Comparison of ENCODE assay signal across 11 cellular contexts in genomic region chr2:66443183-66443976, GRCh38. TPM values are rescaled to one million over a fixed set of nuclear protein-coding genes. Genes with fewer than 3 reads are reported as not detected.
DNase-seq lines count a peak whose midpoint lies in the region; ATAC-seq, FAIRE-seq and TF ChIP-seq lines count a peak whose summit lies in the region.
"Had no signal": no experiment of that assay in that cellular context is flagged by ENCODE, and none has a peak within 500 bp of the region (broad histone marks: within the 10 kb centered on the region; RNA-seq: fewer than 3 reads in every experiment).

No MANE protein-coding gene starts in this region.

- no peak for TF ChIP-seq RAD21 in HepG2 (CRISPR knock-in tag; IDR thresholded peaks at IDR 0.05)

- no peaks in the 10 kb centered on the region for H4K20me1 ChIP-seq in HepG2 (ENCODE audit: insufficient read depth, low read length)
- H4K20me1 ChIP-seq in PC-3 (ENCODE audit: low read length): no peaks in the 10 kb centered on the region

- no peak for TF ChIP-seq CTCF in right lobe of liver (IDR thresholded peaks at IDR 0.05)
- TF ChIP-seq CTCF in HepG2 (CRISPR knock-in tag; IDR thresholded peaks at IDR 0.05): no peak
- TF ChIP-seq CTCF in right atrium auricular region (IDR thresholded peaks at IDR 0.05): no peak
- TF ChIP-seq CTCF in PC-3 (conservative IDR thresholded peaks at IDR 0.05; ENCODE audit: low read depth, low read length): no peak

- TF ChIP-seq POLR2A in right lobe of liver (IDR thresholded peaks at IDR 0.05) (no peak), HepG2 (IDR thresholded peaks at IDR 0.05; ENCODE audit: insufficient read depth in 1 of 2, low read depth in 2 of 2, low read length in 2 of 2) (no peak)

- H3K36me3 ChIP-seq in right lobe of liver: no peaks in the 10 kb centered on the region
- no peaks in the 10 kb centered on the region; a peak in 1 of 5 replicates for H3K36me3 ChIP-seq in HepG2 (replicated peaks in 1 of 2; ENCODE audit: control insufficient read depth in 1 of 2, insufficient read depth in 2 of 2, low read length in 2 of 2)
- no peaks in the 10 kb centered on the region for H3K36me3 ChIP-seq in right atrium auricular region
- H3K36me3 ChIP-seq in PC-3 (ENCODE audit: low read depth, low read length): no peaks in the 10 kb centered on the region

- BruUV-seq in HepG2 (replicated peaks; lab: Mats Ljungman, UMichigan): no TSS peak
- no TSS peak for BruUV-seq in PC-3 (replicated peaks; lab: Mats Ljungman, UMichigan)

- H3K9me2 ChIP-seq in PC-3 (replicated peaks; ENCODE audit: low read length): no peaks in the 10 kb centered on the region

- no peak for FAIRE-seq in HepG2 (lab: Jason Lieb, UNC)

- H3K9ac ChIP-seq in HepG2 (ENCODE audit: insufficient read depth, low read depth, low read length): no peak overlapping the region
- H3K9ac ChIP-seq in PC-3 (ENCODE audit: low read length): no peak overlapping the region

- peak in 1 of 4 donors; percentile 28 for ATAC-seq in right lobe of liver
- ATAC-seq in HepG2: no peak
- no peak for ATAC-seq in PC-3
- ATAC-seq in HG03135 (IDR thresholded peaks at IDR 0.05; ENCODE audit: unreplicated experiment): no peak
- ATAC-seq: activated CD8-positive, alpha-beta T cell treated with anti-CD3 and anti-CD28 coated beads, Interleukin-2, amount 10 ng/mL, durations not matched to agents 7 days and 5 days had no signal

- H3K9me3 ChIP-seq in right lobe of liver (no peaks in the 10 kb centered on the region), HepG2 (ENCODE audit: low read length) (no peaks in the 10 kb centered on the region), right atrium auricular region (no peaks in the 10 kb centered on the region), PC-3 (ENCODE audit: low read length) (no peaks in the 10 kb centered on the region)

- H3K4me1 ChIP-seq in right lobe of liver: no peaks in the 10 kb centered on the region
- H3K4me1 ChIP-seq in HepG2 (ENCODE audit: insufficient read depth, low read length): no peaks in the 10 kb centered on the region
- peaks cover 0 to 29% of the 10 kb centered on the region in 2 donors for H3K4me1 ChIP-seq in right atrium auricular region
- H3K4me1 ChIP-seq in PC-3 (ENCODE audit: insufficient read depth, low read length): no peaks in the 10 kb centered on the region

- no peak overlapping the region for H3K4me2 ChIP-seq in HepG2 (ENCODE audit: low read depth, low read length)
- H3K4me2 ChIP-seq in PC-3 (ENCODE audit: low read length): no peak overlapping the region

- H3F3A ChIP-seq in PC-3 (ENCODE audit: low read length, unreplicated experiment): no peaks in the 10 kb centered on the region

- intact Hi-C loops in right lobe of liver (cut with DNase I): no loop called here
- intact Hi-C loops in HepG2 (cut with micrococcal nuclease; ENCODE audit: unreplicated experiment): no loop called here
- intact Hi-C loops in PC-3 (cut with micrococcal nuclease): no loop called here

- H3K79me2 ChIP-seq in HepG2 (ENCODE audit: insufficient read depth, low read length): no peaks in the 10 kb centered on the region
- no peaks in the 10 kb centered on the region for H3K79me2 ChIP-seq in PC-3 (ENCODE audit: low read length)

- H3K27me3 ChIP-seq in right lobe of liver: no peaks in the 10 kb centered on the region
- H3K27me3 ChIP-seq in HepG2 (ENCODE audit: control insufficient read depth in 1 of 2, insufficient read depth in 2 of 2, low read length in 2 of 2): no peaks in the 10 kb centered on the region
- H3K27me3 ChIP-seq in right atrium auricular region: no peaks in the 10 kb centered on the region
- no peaks in the 10 kb centered on the region for H3K27me3 ChIP-seq in PC-3 (ENCODE audit: low read length)

- in situ Hi-C loops in HepG2 (cut with HindIII; ENCODE audit: extremely low pct_ligation_motif_present, low pct_unique_long_range_greater_than_20kb): loop anchor here (25.0 kb wide), 4 partner anchors 769 to 1594 kb away; no protein-coding TSS in a partner anchor

- POLR2A ChIA-PET in HepG2 (lab: Yijun Ruan, JAX) (no interaction called here), PC-3 (lab: Charles Lee; ENCODE audit: unreplicated experiment) (no interaction called here)

- CTCF ChIA-PET in HepG2 (lab: Yijun Ruan, JAX; ENCODE audit: low intra/inter-chr PET ratio, low total read pairs) (no interaction called here), PC-3 (lab: Charles Lee) (no interaction called here)

- H3K4me3 ChIP-seq in right lobe of liver (no peak overlapping the region), HepG2 (replicated peaks in 1 of 3; ENCODE audit: insufficient read depth in 1 of 3, low read depth in 2 of 3, low read length in 3 of 3) (no peak overlapping the region), right atrium auricular region (peak overlapping the region; percentile 18 to 44), PC-3 (ENCODE audit: low read length) (no peak overlapping the region)

- DNase-seq in right lobe of liver: no peak
- DNase-seq in HepG2 (ENCODE audit: low spot score): no peak
- no peak for DNase-seq in right atrium auricular region (ENCODE audit: low spot score)
- peak; percentile 56 for DNase-seq in pons (ENCODE audit: low spot score)
- no peak for DNase-seq in hypothalamus (lab: John Stamatoyannopoulos, UW)
- DNase-seq in PC-3: no peak
- no peak for DNase-seq in activated CD4-positive, alpha-beta T cell treated with anti-CD3 and anti-CD28 coated beads for 4 hours
- DNase-seq: activated CD8-positive, alpha-beta T cell treated with anti-CD3 and anti-CD28 coated beads, Interleukin-2, amount 10 ng/mL, durations not matched to agents 7 days and 5 days; DMS79; T-helper 1 cell had no signal

- TF ChIP-seq EP300 in HepG2 (IDR thresholded peaks at IDR 0.05; ENCODE audit: low read depth in 2 of 2, low read length in 2 of 2) (no peak), HepG2 (CRISPR knock-in tag; IDR thresholded peaks at IDR 0.05; ENCODE audit: borderline replicate concordance) (no peak)

- WGBS in right lobe of liver (ENCODE audit: insufficient coverage, low coverage, low lambda C conversion rate, missing lambda C conversion rate): 56% methylated on average over 17 of the region's 17 CpGs
- WGBS in HepG2 (ENCODE audit: low lambda C conversion rate): 84% methylated on average over 17 of the region's 17 CpGs

- H3K27ac ChIP-seq in right lobe of liver (peak overlapping the region; percentile 40 to 81 (median 42)), HepG2 (ENCODE audit: extremely low read length, insufficient read depth, low read length) (no peak overlapping the region), right atrium auricular region (peak overlapping the region; percentile 76 to 87), PC-3 (ENCODE audit: low read length) (no peak overlapping the region)

- H2AFZ ChIP-seq in HepG2 (ENCODE audit: low read length) (no peak overlapping the region), PC-3 (ENCODE audit: low read length) (no peak overlapping the region)

TF ChIP-seq in HepG2, 621 proteins besides CTCF, POLR2A, EP300 and RAD21 (continues in another document):
- TF ChIP-seq HNRNPL (IDR thresholded peaks at IDR 0.05; ENCODE audit: low read depth, low read length): no peak
- no peak for TF ChIP-seq HOXA5 (CRISPR knock-in tag; IDR thresholded peaks at IDR 0.05)

RNA-seq across cellular contexts. Expression of gene MEIS1, which starts 8.5 kb away (rescaled TPM):
- total RNA-seq in right lobe of liver (1 to 10 TPM; 3.1 to 8.8 (median 4.2) TPM), HepG2 (2016; rRNA removed; fragmentation: Illumina TruSeq; extraction: Trizol) (4.5 and 6.0 TPM in 2 replicates), right atrium auricular region (10 to 100 TPM; 13.6 to 16.7 TPM), PC-3 (2014; rRNA removed) (4.1 and 5.9 TPM in 2 replicates)
- total RNA-seq in HepG2 (2016; cell fraction: cytosol; rRNA removed; fragmentation: Illumina TruSeq; extraction: Trizol; ENCODE audit: low read depth): 0.88 and 1.3 TPM in 2 replicates
- total RNA-seq in HepG2 (2016; cell fraction: insoluble cytoplasmic fraction; rRNA removed; fragmentation: Illumina TruSeq; extraction: Trizol): 4.4 and 6.6 TPM in 2 replicates
- 2.1 and 4.3 TPM in 2 replicates for total RNA-seq in HepG2 (2016; cell fraction: membrane; rRNA removed; fragmentation: Illumina TruSeq; extraction: Trizol)
- total RNA-seq in HepG2 (2016; cell fraction: nucleus; rRNA removed; fragmentation: Illumina TruSeq; extraction: Trizol): 11.1 and 12.8 TPM in 2 replicates
- 2.6 and 3.8 TPM in 2 replicates for polyA plus RNA-seq in HepG2 (2011; rRNA removed)
- 1.2 and 2.1 TPM in 2 replicates for polyA plus RNA-seq in HepG2 (2011; cell fraction: cytosol; rRNA removed)
- 3.6 and 3.7 TPM in 2 replicates for polyA plus RNA-seq in HepG2 (2011; cell fraction: nucleus; rRNA removed)
- 1.7 and 2.9 TPM in 2 replicates for polyA plus RNA-seq in HepG2 (2012)
- polyA plus RNA-seq in HepG2 (2016; cell fraction: cytosol; fragmentation: Illumina TruSeq; extraction: Trizol; ENCODE audit: low read depth): 0.16 and 0.49 TPM in 2 replicates
- 4.1 and 4.2 TPM in 2 replicates for polyA plus RNA-seq in HepG2 (2016; cell fraction: insoluble cytoplasmic fraction; fragmentation: Illumina TruSeq; extraction: Trizol; ENCODE audit: low read depth)
- 1.0 and 1.1 TPM in 2 replicates for polyA plus RNA-seq in HepG2 (2016; cell fraction: membrane; fragmentation: Illumina TruSeq; extraction: Trizol; ENCODE audit: low read depth)
- polyA plus RNA-seq in HepG2 (2016; cell fraction: nucleus; fragmentation: Illumina TruSeq; extraction: Trizol; ENCODE audit: insufficient read depth, low read depth): 4.8 and 9.7 TPM in 2 replicates
- polyA minus RNA-seq in HepG2 (2011; rRNA and poly(A)+ RNA removed; ENCODE audit: low replicate concordance): 6.9 and 19.7 TPM in 2 replicates
- 4.3 and 5.7 TPM in 2 replicates for polyA minus RNA-seq in HepG2 (2011; cell fraction: cytosol; rRNA and poly(A)+ RNA removed)
- 19.1 and 25.4 TPM in 2 replicates for polyA minus RNA-seq in HepG2 (2011; cell fraction: nucleus; rRNA and poly(A)+ RNA removed)
- total RNA-seq: activated CD8-positive, alpha-beta T cell treated with anti-CD3 and anti-CD28 coated beads, Interleukin-2, amount 10 ng/mL, durations not matched to agents 7 days and 5 days had no signal

Comparison
In these comparisons a context has a peak if more than half of its experiments do, and no peak if none do; other contexts are left out.
1. H3K27ac ChIP-seq: peak in right lobe of liver (3 of 3) and right atrium auricular region (2 of 2); none in HepG2 (single experiment) and PC-3 (single experiment).
2. H3K4me3 ChIP-seq: peak in right atrium auricular region (2 of 2); none in right lobe of liver (0 of 3), HepG2 (0 of 3) and PC-3 (single experiment).